In genomic region chr3:78861156-78861555, GRCh38 we compare ENCODE assay signal across 7 cellular contexts.
"Had no signal": no experiment of that assay in that cellular context is flagged by ENCODE, and none has a peak within 500 bp of the region (broad histone marks: within the 10 kb centered on the region; RNA-seq: fewer than 3 reads in every experiment).

No MANE protein-coding gene starts in this region.

- ATAC-seq: HepG2, K562 had no signal

- DNase-seq: IMR-90, KBM-7, KG1 had no signal

- H3K27ac ChIP-seq: HL-60, KMS-11 had no signal

- H3K4me3 ChIP-seq: K562 had no signal

- H3K4me2 ChIP-seq: KMS-11 had no signal

- H3K9ac ChIP-seq: KMS-11 had no signal
